Comparison of ENCODE assay signal across 35 cellular contexts in genomic region chr2:33032245-33032644, GRCh38.
"Had no signal": no experiment of that assay in that cellular context is flagged by ENCODE, and none has a peak within 500 bp of the region (broad histone marks: within the 10 kb centered on the region; RNA-seq: fewer than 3 reads in every experiment).

No MANE protein-coding gene starts in this region.

- H3K4me1 Mint-ChIP-seq: activated CD4-positive, alpha-beta memory T cell treated with anti-CD3 and anti-CD28 coated beads, Interleukin-2, amount 10 ng/mL, durations not matched to agents 7 days and 5 days; activated CD4-positive, alpha-beta T cell treated with anti-CD3 and anti-CD28 coated beads for 36 hours; activated CD4-positive, alpha-beta T cell treated with anti-CD3 and anti-CD28 coated beads, Interleukin-2, amount 10 ng/mL, durations not matched to agents 7 days and 5 days; activated CD8-positive, alpha-beta memory T cell treated with anti-CD3 and anti-CD28 coated beads, Interleukin-2, amount 10 ng/mL, durations not matched to agents 7 days and 5 days; activated naive CD4-positive, alpha-beta T cell treated with anti-CD3 and anti-CD28 coated beads, Interleukin-2, amount 10 ng/mL, durations not matched to agents 7 days and 5 days; activated naive CD4-positive, alpha-beta T cell treated with anti-CD3 and anti-CD28 coated beads, Interleukin-2, amount 50 U/mL, for 24 hours; activated naive CD8-positive, alpha-beta T cell treated with anti-CD3 and anti-CD28 coated beads, Interleukin-2, amount 10 ng/mL, durations not matched to agents 7 days and 5 days; activated naive CD8-positive, alpha-beta T cell treated with anti-CD3 and anti-CD28 coated beads, Interleukin-2, amount 50 U/mL, for 24 hours had no signal

- H3K9me3 ChIP-seq: ascending aorta had no signal

- ATAC-seq: activated CD4-positive, alpha-beta T cell treated with anti-CD3 and anti-CD28 coated beads for 36 hours; activated CD4-positive, CD25-positive, alpha-beta regulatory T cell treated with anti-CD3 and anti-CD28 coated beads, Interleukin-2, amount 50 U/mL, for 24 hours; activated CD8-positive, alpha-beta memory T cell treated with anti-CD3 and anti-CD28 coated beads, Interleukin-2, amount 10 ng/mL, durations not matched to agents 7 days and 5 days; activated CD8-positive, alpha-beta T cell treated with anti-CD3 and anti-CD28 coated beads, Interleukin-2, amount 10 ng/mL, durations not matched to agents 7 days and 5 days; activated naive CD8-positive, alpha-beta T cell treated with anti-CD3 and anti-CD28 coated beads, Interleukin-2, amount 50 U/mL, for 24 hours; WTC11 had no signal

- H3K36me3 Mint-ChIP-seq: activated CD8-positive, alpha-beta memory T cell treated with anti-CD3 and anti-CD28 coated beads, Interleukin-2, amount 10 ng/mL, durations not matched to agents 7 days and 5 days; activated naive CD4-positive, alpha-beta T cell treated with anti-CD3 and anti-CD28 coated beads, Interleukin-2, amount 10 ng/mL, durations not matched to agents 7 days and 5 days; activated naive CD4-positive, alpha-beta T cell treated with anti-CD3 and anti-CD28 coated beads, Interleukin-2, amount 50 U/mL, for 24 hours; activated naive CD8-positive, alpha-beta T cell; activated naive CD8-positive, alpha-beta T cell treated with anti-CD3 and anti-CD28 coated beads, Interleukin-2, amount 10 ng/mL, durations not matched to agents 7 days and 5 days; WTC11 had no signal

- H3K9me3 Mint-ChIP-seq: activated CD4-positive, alpha-beta memory T cell treated with anti-CD3 and anti-CD28 coated beads, Interleukin-2, amount 10 ng/mL, durations not matched to agents 7 days and 5 days; activated CD4-positive, alpha-beta T cell treated with anti-CD3 and anti-CD28 coated beads, Interleukin-2, amount 10 ng/mL, durations not matched to agents 7 days and 5 days; activated naive CD4-positive, alpha-beta T cell treated with anti-CD3 and anti-CD28 coated beads, Interleukin-2, amount 10 ng/mL, durations not matched to agents 7 days and 5 days; activated naive CD4-positive, alpha-beta T cell treated with anti-CD3 and anti-CD28 coated beads, Interleukin-2, amount 50 U/mL, for 24 hours; activated naive CD8-positive, alpha-beta T cell treated with anti-CD3 and anti-CD28 coated beads, Interleukin-2, amount 10 ng/mL, durations not matched to agents 7 days and 5 days; activated naive CD8-positive, alpha-beta T cell treated with anti-CD3 and anti-CD28 coated beads, Interleukin-2, amount 50 U/mL, for 24 hours; activated T-cell treated with anti-CD3 and anti-CD28 coated beads, Interleukin-2, amount 50 U/mL, for 24 hours; activated T-helper 2 cell treated with anti-CD3 and anti-CD28 coated beads, Interferon-gamma antibody, Interleukin-2, Interleukin-4, amounts not matched to agents 10 μg/mL and 5 μg/mL and 100 μg/mL, durations not matched to agents 14 hours and 24 hours and 36 hours; brain; T-helper 1 cell treated with Interleukin-12 subunit alpha and Interleukin-12 subunit beta and Interleukin-4 antibody, amounts not matched to agents 30 μg/mL and 1 μg/mL, for 36 hours; T-helper 2 cell treated with Interferon-gamma antibody and Interleukin-4, amounts not matched to agents 5 μg/mL and 100 μg/mL, for 36 hours; WTC11 had no signal

- H3K4me3 ChIP-seq: ascending aorta had no signal

- H3K27me3 ChIP-seq: ascending aorta had no signal

- H3K4me3 Mint-ChIP-seq: activated CD4-positive, alpha-beta memory T cell treated with anti-CD3 and anti-CD28 coated beads, Interleukin-2, amount 10 ng/mL, durations not matched to agents 7 days and 5 days; activated CD4-positive, alpha-beta T cell treated with anti-CD3 and anti-CD28 coated beads for 36 hours; activated CD4-positive, alpha-beta T cell treated with anti-CD3 and anti-CD28 coated beads, Interleukin-2, amount 10 ng/mL, durations not matched to agents 7 days and 5 days; activated CD8-positive, alpha-beta memory T cell treated with anti-CD3 and anti-CD28 coated beads, Interleukin-2, amount 10 ng/mL, durations not matched to agents 7 days and 5 days; activated CD8-positive, alpha-beta T cell treated with anti-CD3 and anti-CD28 coated beads, Interleukin-2, amount 10 ng/mL, durations not matched to agents 7 days and 5 days; activated naive CD4-positive, alpha-beta T cell treated with anti-CD3 and anti-CD28 coated beads, Interleukin-2, amount 10 ng/mL, durations not matched to agents 7 days and 5 days; activated naive CD4-positive, alpha-beta T cell treated with anti-CD3 and anti-CD28 coated beads, Interleukin-2, amount 50 U/mL, for 24 hours; activated naive CD8-positive, alpha-beta T cell; activated naive CD8-positive, alpha-beta T cell treated with anti-CD3 and anti-CD28 coated beads, Interleukin-2, amount 10 ng/mL, durations not matched to agents 7 days and 5 days; activated naive CD8-positive, alpha-beta T cell treated with anti-CD3 and anti-CD28 coated beads, Interleukin-2, amount 50 U/mL, for 24 hours; activated T-cell treated with anti-CD3 and anti-CD28 coated beads, Interleukin-2, amount 50 U/mL, for 24 hours; brain; T-helper 1 cell treated with Interleukin-12 subunit alpha and Interleukin-12 subunit beta and Interleukin-4 antibody, amounts not matched to agents 30 μg/mL and 1 μg/mL, for 36 hours; T-helper 2 cell treated with Interferon-gamma antibody and Interleukin-4, amounts not matched to agents 5 μg/mL and 100 μg/mL, for 36 hours; WTC11 had no signal

- DNase-seq: activated CD4-positive, alpha-beta memory T cell treated with anti-CD3 and anti-CD28 coated beads, Interleukin-2, amount 10 ng/mL, durations not matched to agents 7 days and 5 days; activated CD4-positive, alpha-beta T cell treated with anti-CD3 and anti-CD28 coated beads for 1 hour; activated CD4-positive, alpha-beta T cell treated with anti-CD3 and anti-CD28 coated beads for 36 hours; activated CD4-positive, alpha-beta T cell treated with anti-CD3 and anti-CD28 coated beads for 48 hours; activated CD4-positive, alpha-beta T cell treated with anti-CD3 and anti-CD28 coated beads, Interleukin-2, amount 10 ng/mL, durations not matched to agents 7 days and 5 days; activated CD4-positive, alpha-beta T cell treated with anti-CD3 and anti-CD28 coated beads, Interleukin-2, amount 50 U/mL, for 48 hours; activated CD4-positive, CD25-positive, alpha-beta regulatory T cell; activated CD8-positive, alpha-beta memory T cell treated with anti-CD3 and anti-CD28 coated beads for 24 hours; activated CD8-positive, alpha-beta memory T cell treated with anti-CD3 and anti-CD28 coated beads, Interleukin-2, amount 10 ng/mL, durations not matched to agents 7 days and 5 days; activated CD8-positive, alpha-beta memory T cell treated with anti-CD3 and anti-CD28 coated beads, Interleukin-2, amount 50 U/mL, for 48 hours; activated CD8-positive, alpha-beta T cell treated with anti-CD3 and anti-CD28 coated beads, Interleukin-2, amount 10 ng/mL, durations not matched to agents 7 days and 5 days; activated effector memory CD4-positive, alpha-beta T cell treated with Interleukin-2 at 50 U/mL for 16 hours; activated gamma-delta T cell; activated naive CD4-positive, alpha-beta T cell treated with anti-CD3 and anti-CD28 coated beads, Interleukin-2, amount 10 ng/mL, durations not matched to agents 7 days and 5 days; activated naive CD4-positive, alpha-beta T cell treated with Interleukin-2 at 50 U/mL for 16 hours; activated naive CD8-positive, alpha-beta T cell treated with anti-CD3 and anti-CD28 coated beads, Interleukin-2, amount 10 ng/mL, durations not matched to agents 7 days and 5 days; activated naive CD8-positive, alpha-beta T cell treated with anti-CD3 and anti-CD28 coated beads, Interleukin-2, amount 50 U/mL, for 24 hours; activated T-cell treated with anti-CD3 and anti-CD28 coated beads, Interleukin-2, amount 50 U/mL, for 24 hours; activated T-cell treated with anti-CD3 and anti-CD28 coated beads, Interleukin-2, amount 50 U/mL, for 48 hours; amygdala; anterior cingulate cortex; central memory CD4-positive, alpha-beta T cell; T-helper 1 cell; T-helper 2 cell; T-helper 9 cell; WERI-Rb-1 had no signal

- H3K27ac Mint-ChIP-seq: activated CD4-positive, alpha-beta memory T cell treated with anti-CD3 and anti-CD28 coated beads, Interleukin-2, amount 10 ng/mL, durations not matched to agents 7 days and 5 days; activated CD4-positive, alpha-beta T cell treated with anti-CD3 and anti-CD28 coated beads for 36 hours; activated CD4-positive, alpha-beta T cell treated with anti-CD3 and anti-CD28 coated beads, Interleukin-2, amount 10 ng/mL, durations not matched to agents 7 days and 5 days; activated CD8-positive, alpha-beta memory T cell treated with anti-CD3 and anti-CD28 coated beads, Interleukin-2, amount 10 ng/mL, durations not matched to agents 7 days and 5 days; activated CD8-positive, alpha-beta T cell treated with anti-CD3 and anti-CD28 coated beads, Interleukin-2, amount 10 ng/mL, durations not matched to agents 7 days and 5 days; activated naive CD4-positive, alpha-beta T cell treated with anti-CD3 and anti-CD28 coated beads, Interleukin-2, amount 10 ng/mL, durations not matched to agents 7 days and 5 days; activated naive CD4-positive, alpha-beta T cell treated with anti-CD3 and anti-CD28 coated beads, Interleukin-2, amount 50 U/mL, for 24 hours; activated naive CD8-positive, alpha-beta T cell; activated naive CD8-positive, alpha-beta T cell treated with anti-CD3 and anti-CD28 coated beads, Interleukin-2, amount 50 U/mL, for 24 hours; activated T-cell treated with anti-CD3 and anti-CD28 coated beads, Interleukin-2, amount 50 U/mL, for 24 hours; activated T-helper 2 cell treated with anti-CD3 and anti-CD28 coated beads, Interferon-gamma antibody, Interleukin-2, Interleukin-4, amounts not matched to agents 10 μg/mL and 5 μg/mL and 100 μg/mL, durations not matched to agents 14 hours and 24 hours and 36 hours; T-helper 1 cell treated with Interleukin-12 subunit alpha and Interleukin-12 subunit beta and Interleukin-4 antibody, amounts not matched to agents 30 μg/mL and 1 μg/mL, for 36 hours; T-helper 2 cell treated with Interferon-gamma antibody and Interleukin-4, amounts not matched to agents 5 μg/mL and 100 μg/mL, for 36 hours; WTC11 had no signal

- H3K36me3 ChIP-seq: ascending aorta, WERI-Rb-1 had no signal

- H3K27ac ChIP-seq: ascending aorta, WERI-Rb-1 had no signal
